ENCODE assay signal across 13 cellular contexts in the genomic region with DNA sequence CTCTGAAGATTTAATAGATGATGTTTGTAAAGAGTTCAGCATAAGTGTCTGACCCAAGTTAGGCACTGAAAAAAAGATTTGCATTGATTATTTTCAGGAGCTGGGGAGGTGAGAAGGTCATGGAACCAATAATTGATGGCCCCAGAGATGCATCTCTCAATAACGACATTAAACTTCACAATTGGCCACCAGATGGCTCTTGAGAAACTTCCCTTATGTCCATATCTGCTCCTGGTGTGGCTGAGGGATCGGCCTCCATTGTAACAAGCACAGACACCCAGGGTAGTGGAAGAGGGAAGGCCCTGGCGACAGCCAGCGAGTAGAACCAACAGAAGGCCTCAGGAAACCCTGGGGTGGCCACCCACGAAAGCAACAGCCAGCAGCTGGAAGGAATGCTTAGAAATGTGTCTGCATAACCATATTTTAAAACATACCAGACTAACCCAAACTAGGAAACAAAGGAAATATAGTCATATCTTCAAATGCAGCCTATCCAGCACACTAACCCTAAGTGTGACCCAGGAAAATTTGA.
DNase-seq lines count a peak whose midpoint lies in the region; ATAC-seq, FAIRE-seq and TF ChIP-seq lines count a peak whose summit lies in the region.
"Had no signal": no experiment of that assay in that cellular context is flagged by ENCODE, and none has a peak within 500 bp of the region (broad histone marks: within the 10 kb centered on the region; RNA-seq: fewer than 3 reads in every experiment).

No MANE protein-coding gene starts in this region.

- H2BK20ac ChIP-seq in H1 (ENCODE audit: low read length): no peak overlapping the region

- H2BK12ac ChIP-seq in H1 (ENCODE audit: low read depth, low read length) (no peak overlapping the region), mesenchymal stem cell (ENCODE audit: low read length in 2 of 2) (no peak overlapping the region)

- no peak for TF ChIP-seq EP300 in H1 (IDR thresholded peaks at IDR 0.05; ENCODE audit: borderline replicate concordance in 1 of 2, low read depth in 2 of 2, low read length in 2 of 2)

- H3K14ac ChIP-seq in H1 (ENCODE audit: insufficient read length) (no peak overlapping the region), mesenchymal stem cell (ENCODE audit: low read length in 2 of 2) (no peak overlapping the region)

- H2BK5ac ChIP-seq in H1 (ENCODE audit: low read depth, low read length) (no peak overlapping the region), mesenchymal stem cell (ENCODE audit: low read depth, low read length, poor library complexity, severe bottlenecking) (no peak overlapping the region)

- H4K8ac ChIP-seq in H1 (ENCODE audit: extremely low read depth, insufficient read depth, low read length) (no peak overlapping the region; the same call in 1 of the 2 replicates), mesenchymal stem cell (ENCODE audit: low read length) (no peak overlapping the region)

- H3K4me2 ChIP-seq in OCI-LY3 (ENCODE audit: low read length) (no peak overlapping the region), H1 (ENCODE audit: insufficient read depth in 1 of 2, low read depth in 2 of 2, low read length in 2 of 2) (no peak overlapping the region), mesenchymal stem cell (ENCODE audit: low read length, poor library complexity, severe bottlenecking) (no peak overlapping the region), osteoblast (ENCODE audit: insufficient read depth, low read length) (no peak overlapping the region)

- TF ChIP-seq RAD21 in H1 (IDR thresholded peaks at IDR 0.05 in 1 of 2, conservative IDR thresholded peaks at IDR 0.05 in 1 of 2; ENCODE audit: low read depth in 2 of 2, low read length in 2 of 2): peak; percentile 26 to 35; a peak in 2 of 4 replicates

- no peak for TF ChIP-seq POLR2A in H1 (IDR thresholded peaks at IDR 0.05; ENCODE audit: control extremely low read depth in 1 of 2, low read depth in 2 of 2, low read length in 2 of 2)

- H3K56ac ChIP-seq in H1 (replicated peaks; ENCODE audit: insufficient read length, low read depth, low read length): no peak overlapping the region

- H3K27me3 ChIP-seq in OCI-LY3 (ENCODE audit: low read depth, low read length) (no peaks in the 10 kb centered on the region), H1 (replicated peaks in 1 of 4; ENCODE audit: control insufficient read depth in 3 of 4, extremely low read depth in 1 of 4, insufficient read depth in 3 of 4, low read length in 3 of 4) (no peaks in the 10 kb centered on the region), mesenchymal stem cell (ENCODE audit: control insufficient read depth in 1 of 2, insufficient read depth in 1 of 2, low read length in 2 of 2) (no peaks in the 10 kb centered on the region), osteoblast (ENCODE audit: insufficient read depth, low read length) (no peaks in the 10 kb centered on the region), upper lobe of right lung (no peaks in the 10 kb centered on the region)

- no peak for ATAC-seq in upper lobe of right lung

- H4K5ac ChIP-seq in H1 (ENCODE audit: insufficient read length, low read depth, low read length): no peak overlapping the region

- no peak for FAIRE-seq in H1 (lab: Jason Lieb, UNC)
- FAIRE-seq: RCC 7860, small intestine had no signal

- H3K27ac ChIP-seq in OCI-LY3 (ENCODE audit: low read length) (no peak overlapping the region), H1 (ENCODE audit: low read depth, low read length) (no peak overlapping the region), mesenchymal stem cell (ENCODE audit: low read length, poor library complexity, severe bottlenecking) (no peak overlapping the region), osteoblast (ENCODE audit: low read depth, low read length) (no peak overlapping the region), upper lobe of right lung (no peak overlapping the region)
- H3K27ac ChIP-seq: epithelial cell of prostate had no signal

- no peak overlapping the region for H2BK120ac ChIP-seq in H1 (replicated peaks; ENCODE audit: low read depth, low read length)
- no peak overlapping the region for H2BK120ac ChIP-seq in mesenchymal stem cell (ENCODE audit: low read depth, low read length)

- H3K9ac ChIP-seq in OCI-LY3 (ENCODE audit: low read length) (no peak overlapping the region), H1 (replicated peaks in 1 of 4; ENCODE audit: extremely low read depth in 1 of 4, low read depth in 3 of 4, low read length in 3 of 4) (no peak overlapping the region), mesenchymal stem cell (ENCODE audit: low read length) (no peak overlapping the region)

- H2BK15ac ChIP-seq in H1 (ENCODE audit: low read length) (no peak overlapping the region), mesenchymal stem cell (ENCODE audit: low read depth, poor library complexity, severe bottlenecking) (no peak overlapping the region)

- H4K91ac ChIP-seq in H1 (replicated peaks; ENCODE audit: insufficient read length, low read length) (peak overlapping the region; percentile 47), mesenchymal stem cell (ENCODE audit: low read length) (no peak overlapping the region)

- peak overlapping the region; percentile 69; the same call in 1 of the 2 replicates for H2AFZ ChIP-seq in OCI-LY3 (ENCODE audit: low read depth, low read length)
- 0 out of 2 replicates have a peak overlapping the region, but pooled peaks have one; percentile 62 for H2AFZ ChIP-seq in H1 (ENCODE audit: low read length)
- no peak overlapping the region for H2AFZ ChIP-seq in mesenchymal stem cell (ENCODE audit: low read depth, low read length)
- H2AFZ ChIP-seq in osteoblast (ENCODE audit: low read length): no peak overlapping the region

- H3K23ac ChIP-seq in H1 (ENCODE audit: insufficient read length): no peak overlapping the region
- no peak overlapping the region for H3K23ac ChIP-seq in mesenchymal stem cell (ENCODE audit: low read length in 2 of 2)

- WGBS in H1 (ENCODE audit: extremely low coverage in 1 of 2, insufficient coverage in 1 of 2, insufficient read length in 1 of 2, insufficient replicate concordance in 2 of 2, low coverage in 1 of 2, low lambda C conversion rate in 2 of 2, missing lambda C conversion rate in 1 of 2), 2 experiments: 84% methylated on average over 5 of the region's 5 CpGs; no CpG with 5 or more reads in 1 of the 2 experiments
- WGBS in mesenchymal stem cell: 69% methylated on average over 5 of the region's 5 CpGs

- intact Hi-C loops in upper lobe of right lung (cut with DNase I): no loop called here

- H3K9me3 ChIP-seq in OCI-LY3 (ENCODE audit: insufficient read depth, low read length): no peaks in the 10 kb centered on the region
- H3K9me3 ChIP-seq in H1 (ENCODE audit: insufficient read depth in 2 of 2, low read depth in 1 of 2, low read length in 1 of 2): no peaks in the 10 kb centered on the region
- H3K9me3 ChIP-seq in mesenchymal stem cell (ENCODE audit: control insufficient read depth, low read length): no peaks in the 10 kb centered on the region
- no peaks in the 10 kb centered on the region for H3K9me3 ChIP-seq in osteoblast (ENCODE audit: low read depth, low read length)
- no peaks in the 10 kb centered on the region for H3K9me3 ChIP-seq in upper lobe of right lung

- H4K20me1 ChIP-seq in OCI-LY3 (ENCODE audit: insufficient read depth, low read length) (no peaks in the 10 kb centered on the region), H1 (replicated peaks in 1 of 2; ENCODE audit: control insufficient read depth in 1 of 2, insufficient read depth in 2 of 2, low read length in 2 of 2) (no peaks in the 10 kb centered on the region), osteoblast (ENCODE audit: insufficient read depth, low read length) (no peaks in the 10 kb centered on the region)

- H3K23me2 ChIP-seq in H1 (ENCODE audit: low read depth, low read length): no peaks in the 10 kb centered on the region

- H3K18ac ChIP-seq in H1 (ENCODE audit: extremely low read depth, low read length): no peak overlapping the region
- no peak overlapping the region for H3K18ac ChIP-seq in mesenchymal stem cell (ENCODE audit: low read depth in 1 of 2, low read length in 2 of 2)

- TF ChIP-seq CTCF in GM12873 (IDR thresholded peaks at IDR 0.05; ENCODE audit: insufficient read depth, low read depth, low read length, missing control alignments) (peak; percentile 25), OCI-LY3 (IDR thresholded peaks at IDR 0.05; ENCODE audit: low read depth, low read length) (peak; percentile 44), H1 (IDR thresholded peaks at IDR 0.05; ENCODE audit: control extremely low read depth in 1 of 3, insufficient read depth in 1 of 3, low read depth in 1 of 3, low read length in 3 of 3) (peak in 2 of 3 experiments; percentile 5 to 17; a peak in 2 of 4 replicates), osteoblast (IDR thresholded peaks at IDR 0.05; ENCODE audit: extremely low read depth, low read depth, low read length) (no peak), upper lobe of right lung (IDR thresholded peaks at IDR 0.05) (no peak)

- H3K36me3 ChIP-seq in OCI-LY3 (replicated peaks; ENCODE audit: low read depth, low read length) (no peaks in the 10 kb centered on the region), H1 (ENCODE audit: control insufficient read depth in 2 of 4, insufficient read depth in 4 of 4, low read length in 3 of 4) (no peaks in the 10 kb centered on the region), mesenchymal stem cell (ENCODE audit: control insufficient read depth in 1 of 2, insufficient read depth in 2 of 2, low read depth in 1 of 2, low read length in 2 of 2) (no peaks in the 10 kb centered on the region), osteoblast (ENCODE audit: insufficient read depth, low read length) (no peaks in the 10 kb centered on the region), upper lobe of right lung (no peaks in the 10 kb centered on the region)

- H2AK5ac ChIP-seq in H1 (ENCODE audit: low read depth, low read length) (no peak overlapping the region), mesenchymal stem cell (ENCODE audit: low read length, severe bottlenecking) (no peak overlapping the region)

- POLR2A ChIA-PET in H1 (lab: Charles Lee; ENCODE audit: partially characterized antibody): no interaction called here

- H3K4ac ChIP-seq in H1 (replicated peaks; ENCODE audit: insufficient read length, low read depth, low read length) (no peak overlapping the region), mesenchymal stem cell (ENCODE audit: low read depth in 1 of 2, low read length in 2 of 2) (no peak overlapping the region)

- no peaks in the 10 kb centered on the region for H3K79me2 ChIP-seq in OCI-LY3 (ENCODE audit: low read length)
- no peaks in the 10 kb centered on the region for H3K79me2 ChIP-seq in H1 (ENCODE audit: control insufficient read depth in 1 of 2, insufficient read depth in 2 of 2, low read length in 2 of 2)
- no peaks in the 10 kb centered on the region for H3K79me2 ChIP-seq in osteoblast (ENCODE audit: insufficient read depth, low read length)

- CTCF ChIA-PET in H1 (lab: Charles Lee; ENCODE audit: partially characterized antibody): interaction anchor here (0.7 to 1.1 kb wide), 4 partner anchors 15 to 530 kb away, joined by 3 to 4 read pairs (median 3); no protein-coding TSS in a partner anchor

- DNase-seq in ACHN: peak; percentile 18
- DNase-seq in H1 (ENCODE audit: low read depth in 1 of 2, low spot score in 2 of 2): no peak
- no peak for DNase-seq in mesenchymal stem cell
- no peak for DNase-seq in osteoblast (ENCODE audit: insufficient read length, low spot score, missing footprints)
- DNase-seq in NCI-H2171 (lab: John Stamatoyannopoulos, UW): no peak
- no peak for DNase-seq in upper lobe of right lung
- DNase-seq: activated CD4-positive, CD25-positive, alpha-beta regulatory T cell; NCI-H1436; small intestine had no signal

- H3K79me1 ChIP-seq in H1 (ENCODE audit: low read depth, low read length): no peaks in the 10 kb centered on the region
- no peaks in the 10 kb centered on the region for H3K79me1 ChIP-seq in mesenchymal stem cell (replicated peaks; ENCODE audit: low read length, poor library complexity, severe bottlenecking)

- in situ Hi-C loops in ACHN (cut with HindIII; ENCODE audit: low pct_ligation_motif_present, low pct_unique_long_range_greater_than_20kb, low sequenced_read_pairs): no loop called here

- H3K4me3 ChIP-seq in OCI-LY3 (ENCODE audit: low read length) (no peak overlapping the region), H1 (ENCODE audit: extremely low read depth in 1 of 4, insufficient read depth in 2 of 4, low read depth in 3 of 4, low read length in 4 of 4) (no peak overlapping the region), mesenchymal stem cell (ENCODE audit: insufficient read depth in 1 of 2, low read depth in 1 of 2, low read length in 2 of 2) (no peak overlapping the region), osteoblast (ENCODE audit: insufficient read depth, low read length) (no peak overlapping the region), upper lobe of right lung (no peak overlapping the region)

- H3K4me1 ChIP-seq in OCI-LY3 (ENCODE audit: low read length): peaks cover 6% of the 10 kb centered on the region
- peaks cover 0 to 3% (median 0%) of the 10 kb centered on the region in 4 experiments; a peak in 2 of 7 replicates for H3K4me1 ChIP-seq in H1 (replicated peaks in 1 of 4; ENCODE audit: control insufficient read depth in 3 of 4, insufficient read depth in 4 of 4, low read length in 3 of 4)
- H3K4me1 ChIP-seq in mesenchymal stem cell (ENCODE audit: control insufficient read depth, insufficient read depth, low read depth, low read length): no peaks in the 10 kb centered on the region
- no peaks in the 10 kb centered on the region for H3K4me1 ChIP-seq in osteoblast (ENCODE audit: insufficient read depth, low read length)
- H3K4me1 ChIP-seq in upper lobe of right lung: no peaks in the 10 kb centered on the region

Comparison
In these comparisons a context has a peak if more than half of its experiments do, and no peak if none do; other contexts are left out.
1. CTCF ChIP-seq: peak in GM12873 (single experiment), OCI-LY3 (single experiment) and H1 (2 of 3); none in osteoblast (single experiment) and upper lobe of right lung (single experiment).
2. H2AFZ ChIP-seq: peak in OCI-LY3 (single experiment) and H1 (single experiment); none in mesenchymal stem cell (single experiment) and osteoblast (single experiment).